Comparison of ENCODE assay signal across 25 cellular contexts in the genomic region with DNA sequence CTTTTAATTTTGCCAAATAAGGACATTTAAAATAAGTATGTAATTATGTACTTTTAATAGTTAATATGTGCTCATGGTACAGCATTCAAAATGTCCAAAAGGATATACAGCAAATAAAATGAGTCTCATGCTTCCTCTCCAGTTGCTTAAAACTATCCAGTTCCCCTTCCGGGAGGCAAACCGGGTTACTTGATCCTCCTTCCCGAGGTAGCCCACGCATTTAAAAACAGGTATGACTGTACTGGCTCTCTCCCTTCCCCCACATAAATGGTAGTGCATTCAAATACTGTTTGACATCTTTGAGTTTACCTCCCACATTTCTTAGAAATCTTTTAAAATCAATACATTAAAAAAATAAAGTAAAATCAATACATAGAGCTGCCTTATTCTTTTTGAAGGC.
"Had no signal": no experiment of that assay in that cellular context is flagged by ENCODE, and none has a peak within 500 bp of the region (broad histone marks: within the 10 kb centered on the region; RNA-seq: fewer than 3 reads in every experiment).

No MANE protein-coding gene starts in this region.

- ATAC-seq: activated CD8-positive, alpha-beta memory T cell treated with anti-CD3 and anti-CD28 coated beads, Interleukin-2, amount 10 ng/mL, durations not matched to agents 7 days and 5 days; activated CD8-positive, alpha-beta T cell treated with anti-CD3 and anti-CD28 coated beads for 36 hours; left cardiac atrium; mucosa of descending colon; stimulated activated naive B cell treated with anti-CD40 and anti-IgM and Interleukin-4, amounts not matched to agents 10 μg/mL and 1 μg/mL and 100 μg/mL, for 72 hours had no signal

- H3K4me1 ChIP-seq: adrenal gland, ascending aorta, testis had no signal

- H3K27ac ChIP-seq: adrenal gland, ascending aorta, brain microvascular endothelial cell, dorsolateral prefrontal cortex, sigmoid colon, testis, vagina had no signal

- H3K27me3 ChIP-seq: adrenal gland, ascending aorta, brain microvascular endothelial cell, dorsolateral prefrontal cortex, sigmoid colon, testis, vagina had no signal

- H3K4me3 ChIP-seq: adrenal gland, ascending aorta, dorsolateral prefrontal cortex, mucosa of descending colon, sigmoid colon, testis, vagina had no signal

- H3K27me3 Mint-ChIP-seq: activated CD4-positive, alpha-beta T cell treated with anti-CD3 and anti-CD28 coated beads, Interleukin-2, amount 10 ng/mL, durations not matched to agents 7 days and 5 days; activated CD8-positive, alpha-beta memory T cell treated with anti-CD3 and anti-CD28 coated beads, Interleukin-2, amount 10 ng/mL, durations not matched to agents 7 days and 5 days; activated CD8-positive, alpha-beta T cell treated with anti-CD3 and anti-CD28 coated beads for 36 hours; activated naive CD8-positive, alpha-beta T cell; stimulated activated naive B cell treated with anti-CD40 and anti-IgM and Interleukin-4, amounts not matched to agents 10 μg/mL and 1 μg/mL and 100 μg/mL, for 72 hours; type B pancreatic cell had no signal

- DNase-seq: activated CD4-positive, alpha-beta T cell treated with anti-CD3 and anti-CD28 coated beads, Interleukin-2, amount 10 ng/mL, durations not matched to agents 7 days and 5 days; activated CD4-positive, CD25-positive, alpha-beta regulatory T cell treated with anti-CD3 and anti-CD28 coated beads, Interleukin-2, amount 50 U/mL, for 72 hours; activated CD8-positive, alpha-beta memory T cell treated with anti-CD3 and anti-CD28 coated beads, Interleukin-2, amount 10 ng/mL, durations not matched to agents 7 days and 5 days; activated CD8-positive, alpha-beta T cell treated with anti-CD3 and anti-CD28 coated beads for 36 hours; activated naive CD4-positive, alpha-beta T cell; activated T-cell treated with anti-CD3 and anti-CD28 coated beads for 4 hours; adrenal gland; brain microvascular endothelial cell; central memory CD4-positive, alpha-beta T cell; dorsolateral prefrontal cortex; left cardiac atrium; mesenchymal stem cell; mucosa of descending colon; posterior cingulate gyrus; sigmoid colon; stimulated activated CD4-positive, alpha-beta T cell treated with anti-CD3 and anti-CD28 coated beads, Interleukin-2, amount 100 ng/mL, for 48 hours; stimulated activated CD8-positive, alpha-beta memory T cell treated with anti-CD3 and anti-CD28 coated beads, Interleukin-4, amount 100 ng/mL, for 48 hours; stimulated activated naive B cell treated with anti-CD40 and anti-IgM and Interleukin-4, amounts not matched to agents 10 μg/mL and 1 μg/mL and 100 μg/mL, for 72 hours; testis had no signal

- H3K4me3 Mint-ChIP-seq: activated CD4-positive, alpha-beta T cell treated with anti-CD3 and anti-CD28 coated beads, Interleukin-2, amount 10 ng/mL, durations not matched to agents 7 days and 5 days; activated CD8-positive, alpha-beta memory T cell treated with anti-CD3 and anti-CD28 coated beads, Interleukin-2, amount 10 ng/mL, durations not matched to agents 7 days and 5 days; activated CD8-positive, alpha-beta T cell treated with anti-CD3 and anti-CD28 coated beads for 36 hours; activated naive CD8-positive, alpha-beta T cell; neural crest cell; stimulated activated naive B cell treated with anti-CD40 and anti-IgM and Interleukin-4, amounts not matched to agents 10 μg/mL and 1 μg/mL and 100 μg/mL, for 72 hours; T-helper 2 cell treated with Interferon-gamma antibody and Interleukin-4, amounts not matched to agents 5 μg/mL and 100 μg/mL, for 36 hours; type B pancreatic cell had no signal

- H3K27ac Mint-ChIP-seq: activated CD4-positive, alpha-beta T cell treated with anti-CD3 and anti-CD28 coated beads, Interleukin-2, amount 10 ng/mL, durations not matched to agents 7 days and 5 days; activated CD8-positive, alpha-beta memory T cell treated with anti-CD3 and anti-CD28 coated beads, Interleukin-2, amount 10 ng/mL, durations not matched to agents 7 days and 5 days; stimulated activated naive B cell treated with anti-CD40 and anti-IgM and Interleukin-4, amounts not matched to agents 10 μg/mL and 1 μg/mL and 100 μg/mL, for 72 hours; T-helper 2 cell treated with Interferon-gamma antibody and Interleukin-4, amounts not matched to agents 5 μg/mL and 100 μg/mL, for 36 hours; type B pancreatic cell had no signal

- H3K9me3 ChIP-seq: adrenal gland, mucosa of descending colon, sigmoid colon, testis, vagina had no signal
